Comparison of ENCODE assay signal across 8 cellular contexts in the genomic region with DNA sequence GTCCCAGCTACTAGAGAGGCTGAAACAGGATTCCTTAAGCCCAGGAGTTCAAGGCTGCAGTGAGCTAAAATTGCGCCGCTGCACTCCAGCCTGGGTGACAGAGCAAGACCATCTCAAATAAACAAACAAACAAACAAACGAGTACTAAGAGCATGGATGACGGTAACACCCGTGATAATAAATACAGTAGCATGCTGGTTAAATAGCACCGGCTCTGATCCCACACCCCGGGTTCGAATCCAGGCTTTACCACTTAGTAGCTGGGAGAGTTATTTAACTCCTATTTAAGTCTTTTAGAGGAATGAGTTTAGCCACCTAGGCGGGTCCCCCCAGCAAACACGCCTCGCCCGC. TPM values are rescaled to one million over a fixed set of nuclear protein-coding genes. Genes with fewer than 3 reads are reported as not detected.
DNase-seq lines count a peak whose midpoint lies in the region; TF ChIP-seq lines count a peak whose summit lies in the region.

No MANE protein-coding gene starts in this region.

- H3K9me3 Mint-ChIP-seq in nephron = no peaks in the 10 kb centered on the region

- peaks cover 3% of the 10 kb centered on the region for H3K27me3 Mint-ChIP-seq in nephron (ENCODE audit: low read depth)

- peak overlapping the region; percentile 99; the same call in 1 of the 2 replicates for H3K9ac ChIP-seq in BLaER1

- DNase-seq in dorsolateral prefrontal cortex = no peak
- no peak for DNase-seq in stimulated activated naive CD4-positive, alpha-beta T cell (lab: John Stamatoyannopoulos, UW)
- DNase-seq in NCI-H2081 treated with DMSO at 0.1 percent for 48 hours (lab: John Stamatoyannopoulos, UW) = no peak
- DNase-seq in activated CD4-positive, CD25-positive, alpha-beta regulatory T cell (lab: John Stamatoyannopoulos, UW) = no peak
- DNase-seq in head of caudate nucleus = no peak

- peak overlapping the region; percentile 93 for H3K4me2 ChIP-seq in BLaER1

- peaks cover 43% of the 10 kb centered on the region for H4K20me1 ChIP-seq in BLaER1

- intact Hi-C loops in dorsolateral prefrontal cortex (cut with DNase I) (loop anchor here in 1 of 2 donors (2.0 to 5.0 kb wide), 2 partner anchors 54 to 246 kb away; a partner anchor contains a TSS), head of caudate nucleus (cut with DNase I) (no loop called here)

- no peak for TF ChIP-seq CTCF in dorsolateral prefrontal cortex (IDR thresholded peaks at IDR 0.05 in 54 of 56, conservative IDR thresholded peaks at IDR 0.05 in 2 of 56; ENCODE audit: low read depth in 1 of 56, partially characterized antibody in 56 of 56)
- TF ChIP-seq CTCF in nephron (IDR thresholded peaks at IDR 0.05; ENCODE audit: unreplicated experiment in 3 of 3) = no peak

- H3K9me3 ChIP-seq in BLaER1 = no peaks in the 10 kb centered on the region
- H3K9me3 ChIP-seq in KOPT-K1 (ENCODE audit: insufficient read depth, low read length, poor library complexity, severe bottlenecking) = no peaks in the 10 kb centered on the region

- H3K4me1 ChIP-seq in BLaER1 = peaks cover 89% of the 10 kb centered on the region

- H3K27ac Mint-ChIP-seq in nephron = peak overlapping the region in 2 of 3 experiments; percentile 94

- H3K27ac ChIP-seq in BLaER1 = peak overlapping the region; percentile 98
- H3K27ac ChIP-seq in KOPT-K1 (ENCODE audit: low read depth, low read length, poor library complexity, severe bottlenecking) = peak overlapping the region; percentile 79
- peak overlapping the region in 50 of 59 donors; percentile 7 to 93 (median 73) for H3K27ac ChIP-seq in dorsolateral prefrontal cortex

- H3K36me3 Mint-ChIP-seq in nephron (ENCODE audit: low read depth) = peaks cover 18% of the 10 kb centered on the region

- H3K27me3 ChIP-seq in BLaER1 = no peaks in the 10 kb centered on the region
- H3K27me3 ChIP-seq in dorsolateral prefrontal cortex = no peaks in the 10 kb centered on the region

- H3K4me3 Mint-ChIP-seq in nephron = peak overlapping the region; percentile 93 to 98 (median 93)

- peak overlapping the region; percentile 98 for H3K4me3 ChIP-seq in BLaER1
- peak overlapping the region; percentile 46 to 100 (median 91) for H3K4me3 ChIP-seq in dorsolateral prefrontal cortex

- peaks cover 12% of the 10 kb centered on the region for H3K4me1 Mint-ChIP-seq in nephron

- H3K36me3 ChIP-seq in BLaER1 (peaks cover 27% of the 10 kb centered on the region), KOPT-K1 (ENCODE audit: insufficient read depth, low read length) (peaks cover 21% of the 10 kb centered on the region)

RNA-seq across cellular contexts. Expression of a gene that starts 0.3 kb away (rescaled TPM):
- total RNA-seq in dorsolateral prefrontal cortex = 10 to 100 TPM; 22.8 to 59.0 (median 39.5) TPM

RNA-seq across cellular contexts. Expression of a gene that starts 30.9 kb away (rescaled TPM):
- total RNA-seq in dorsolateral prefrontal cortex = 1 to 10 TPM in 9 of 120 experiments, under 1 TPM in 3, not detected in 108; 0.64 to 1.8 (median 1.2) TPM

RNA-seq across cellular contexts. Expression of a gene that starts 53.2 kb away (rescaled TPM):
- total RNA-seq in dorsolateral prefrontal cortex = 100 to 1,000 TPM in 119 of 120 experiments, 10 to 100 TPM in 1; 83.4 to 281 (median 204) TPM
